9 cellular contexts compared by ENCODE assay signal in genomic region chr1:51341876-51342496, GRCh38. TPM values are rescaled to one million over a fixed set of nuclear protein-coding genes. Genes with fewer than 3 reads are reported as not detected.
DNase-seq lines count a peak whose midpoint lies in the region; ATAC-seq, FAIRE-seq and TF ChIP-seq lines count a peak whose summit lies in the region.
"Had no signal": no experiment of that assay in that cellular context is flagged by ENCODE, and none has a peak within 500 bp of the region (broad histone marks: within the 10 kb centered on the region; RNA-seq: fewer than 3 reads in every experiment).

No MANE protein-coding gene starts in this region.

- H3K36me3 ChIP-seq in K562 (ENCODE audit: control insufficient read depth, insufficient read depth, low read length): no peaks in the 10 kb centered on the region

- TF ChIP-seq POLR2A in K562 (conservative IDR thresholded peaks at IDR 0.05): no peak

- FAIRE-seq in K562 (lab: Jason Lieb, UNC): peak; percentile 90

- CTCF ChIA-PET in K562 (lab: Yijun Ruan, JAX; ENCODE audit: low intra/inter-chr PET ratio): interaction anchor here (0.6 kb wide), 2 partner anchors 193 to 424 kb away, joined by 3 to 4 read pairs; no protein-coding TSS in a partner anchor

- 45% methylated on average over 4 of the region's 4 CpGs for WGBS in K562 (ENCODE audit: insufficient coverage, low coverage, missing lambda C conversion rate)

- DNase-seq in GM13977 (ENCODE audit: low spot score) (peak; percentile 80), K562 (ENCODE audit: extremely low read depth in 1 of 4, low spot score in 3 of 4) (peak; percentile 48 to 68 (median 58)), NCI-H1105 treated with DMSO at 0.1 percent for 48 hours (lab: John Stamatoyannopoulos, UW) (no peak), NCI-H226 (no peak), NCI-H2081 treated with DMSO at 0.1 percent for 48 hours (lab: John Stamatoyannopoulos, UW) (no peak)
- DNase-seq: activated CD4-positive, CD25-positive, alpha-beta regulatory T cell had no signal

- POLR2A ChIA-PET in K562 (lab: Yijun Ruan, JAX): interaction anchor here (2.0 kb wide), 1 partner anchor 10 kb away, joined by 7 read pairs; no protein-coding TSS in a partner anchor

- peak overlapping the region in 1 of 2 experiments; percentile 12; a peak in 1 of 4 replicates for H3K9ac ChIP-seq in K562 (ENCODE audit: insufficient read depth in 1 of 2, low read depth in 2 of 2, low read length in 2 of 2)

- TF ChIP-seq RAD21 in K562 (CRISPR knock-in tag; conservative IDR thresholded peaks at IDR 0.05 in 1 of 2, IDR thresholded peaks at IDR 0.05 in 1 of 2): peak; percentile 46 to 80

- H3K27me3 ChIP-seq in K562 (ENCODE audit: control insufficient read depth in 2 of 2, insufficient read depth in 2 of 2, low read length in 2 of 2): peaks cover 0 to 8% of the 10 kb centered on the region in 2 experiments; a peak in 3 of 5 replicates

- H3K27ac ChIP-seq in K562 (ENCODE audit: extremely low read depth, low read depth, low read length): no peak overlapping the region

- H3K4me2 ChIP-seq in K562 (ENCODE audit: insufficient read depth, low read length): no peak overlapping the region

- ATAC-seq in GM21423 (IDR thresholded peaks at IDR 0.05; ENCODE audit: unreplicated experiment) (peak; percentile 39), HG03457 (IDR thresholded peaks at IDR 0.05; ENCODE audit: unreplicated experiment) (peak; percentile 54), K562 (peak; percentile 82), GM19324 (IDR thresholded peaks at IDR 0.05; ENCODE audit: low FRiP score, unreplicated experiment) (no peak)

- H2AFZ ChIP-seq in K562 (ENCODE audit: low read depth, low read length): no peak overlapping the region

- H4K20me1 ChIP-seq in K562 (replicated peaks; ENCODE audit: control insufficient read depth, insufficient read depth, low read length): no peaks in the 10 kb centered on the region

- no peaks in the 10 kb centered on the region for H3K79me2 ChIP-seq in K562 (ENCODE audit: control insufficient read depth, insufficient read depth, low read length)

- BruUV-seq in K562 (replicated peaks; lab: Mats Ljungman, UMichigan): no TSS peak

- H3K4me1 ChIP-seq in K562 (replicated peaks in 1 of 2; ENCODE audit: control insufficient read depth in 2 of 2, insufficient read depth in 2 of 2, low read length in 2 of 2): peaks cover 0 to 17% of the 10 kb centered on the region in 2 experiments; a peak in 2 of 5 replicates

- TF ChIP-seq EP300 in K562 (IDR thresholded peaks at IDR 0.05; ENCODE audit: low read length): no peak

- intact Hi-C loops in K562 (cut with micrococcal nuclease): loop anchor here (2.0 to 10.0 kb wide), 3 partner anchors 180 to 423 kb away; no protein-coding TSS in a partner anchor

- in situ Hi-C loops in GM13977 (cut with MboI; ENCODE audit: low pct_unique_long_range_greater_than_20kb, low sequenced_read_pairs, unreplicated experiment) (no loop called here), K562 (cut with MboI) (loop anchor here (10.0 kb wide), 1 partner anchor 193 kb away; no protein-coding TSS in a partner anchor)

- H3K9me3 ChIP-seq in K562 (replicated peaks; ENCODE audit: control insufficient read depth, insufficient read depth, low read depth, low read length): no peaks in the 10 kb centered on the region

- H3K4me3 ChIP-seq in K562: no peak overlapping the region

- H3K9me1 ChIP-seq in K562 (ENCODE audit: control insufficient read depth, insufficient read depth, low read length): no peaks in the 10 kb centered on the region

- TF ChIP-seq CTCF in GM13977 (IDR thresholded peaks at IDR 0.05; ENCODE audit: extremely low read depth, insufficient read depth, missing control alignments): peak; percentile 47
- TF ChIP-seq CTCF in K562 (IDR thresholded peaks at IDR 0.05 in 2 of 3, conservative IDR thresholded peaks at IDR 0.05 in 1 of 3; ENCODE audit: insufficient read depth in 2 of 3, low read depth in 1 of 3, low read length in 3 of 3): peak; percentile 72 to 76 (median 74)

TF ChIP-seq in K562, 482 proteins besides CTCF, POLR2A, EP300 and RAD21 (continues in another document):
- TF ChIP-seq KLF16 (IDR thresholded peaks at IDR 0.05): 0 out of 2 replicates have a peak, but pooled peaks have one; percentile 11
- peak; percentile 33; the same call in 1 of the 2 replicates for TF ChIP-seq MECOM (CRISPR knock-in tag; IDR thresholded peaks at IDR 0.05)
- no peak for TF ChIP-seq XRCC3 (IDR thresholded peaks at IDR 0.05)
- peak; percentile 53; the same call in 1 of the 2 replicates for TF ChIP-seq STAG1 (CRISPR knock-in tag; IDR thresholded peaks at IDR 0.05; ENCODE audit: borderline replicate concordance)
- peak; percentile 56; the same call in 1 of the 2 replicates for TF ChIP-seq SMC3 (conservative IDR thresholded peaks at IDR 0.05; ENCODE audit: insufficient read depth, low read depth, low read length)
- TF ChIP-seq NR2C1 (IDR thresholded peaks at IDR 0.05): no peak
- no peak for TF ChIP-seq NR2C1 (tag; IDR thresholded peaks at IDR 0.05)
- peak; percentile 37; the same call in 1 of the 2 replicates for TF ChIP-seq ZFX (CRISPR knock-in tag; IDR thresholded peaks at IDR 0.05)
- peak; percentile 26; the same call in 1 of the 2 replicates for TF ChIP-seq MYC (IDR thresholded peaks at IDR 0.05; ENCODE audit: low read depth, low read length)
- no peak for TF ChIP-seq MYC (CRISPR knock-in tag; IDR thresholded peaks at IDR 0.05; ENCODE audit: borderline replicate concordance, low read depth)
- peak; percentile 20; the same call in 1 of the 2 replicates for TF ChIP-seq RB1 (IDR thresholded peaks at IDR 0.05; ENCODE audit: low read depth)
- TF ChIP-seq MAZ (CRISPR knock-in tag; conservative IDR thresholded peaks at IDR 0.05 in 1 of 2, IDR thresholded peaks at IDR 0.05 in 1 of 2): peak in 1 of 2 experiments; percentile 36; a peak in 1 of 4 replicates
- TF ChIP-seq PKNOX1 (IDR thresholded peaks at IDR 0.05): peak; percentile 95
- peak; percentile 70 for TF ChIP-seq GATA2 (CRISPR knock-in tag; IDR thresholded peaks at IDR 0.05)
- peak; percentile 67 for TF ChIP-seq CTBP1 (IDR thresholded peaks at IDR 0.05; ENCODE audit: borderline replicate concordance)
- no peak for TF ChIP-seq POLR2AphosphoS2 (IDR thresholded peaks at IDR 0.05; ENCODE audit: low read length)
- TF ChIP-seq, protein P1, sequence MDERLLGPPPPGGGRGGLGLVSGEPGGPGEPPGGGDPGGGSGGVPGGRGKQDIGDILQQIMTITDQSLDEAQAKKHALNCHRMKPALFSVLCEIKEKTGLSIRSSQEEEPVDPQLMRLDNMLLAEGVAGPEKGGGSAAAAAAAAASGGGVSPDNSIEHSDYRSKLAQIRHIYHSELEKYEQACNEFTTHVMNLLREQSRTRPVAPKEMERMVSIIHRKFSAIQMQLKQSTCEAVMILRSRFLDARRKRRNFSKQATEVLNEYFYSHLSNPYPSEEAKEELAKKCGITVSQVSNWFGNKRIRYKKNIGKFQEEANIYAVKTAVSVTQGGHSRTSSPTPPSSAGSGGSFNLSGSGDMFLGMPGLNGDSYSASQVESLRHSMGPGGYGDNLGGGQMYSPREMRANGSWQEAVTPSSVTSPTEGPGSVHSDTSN (CRISPR knock-in tag; IDR thresholded peaks at IDR 0.05; ENCODE audit: low read depth): peak; percentile 58
- TF ChIP-seq, protein P1 (tag; conservative IDR thresholded peaks at IDR 0.05; ENCODE audit: low read depth): peak; percentile 77

RNA-seq across cellular contexts. Expression of gene TTC39A, which starts 11.6 kb away (rescaled TPM):
- total RNA-seq in K562 (2011; cell fraction: chromatin; rRNA removed; ENCODE audit: low replicate concordance): 1.6 and 1.9 TPM in 2 replicates
- total RNA-seq in K562 (2011; cell fraction: nucleolus; rRNA removed): 0.53 and 2.7 TPM in 2 replicates
- total RNA-seq in K562 (2011; cell fraction: nucleoplasm; rRNA removed): 0.51 and 2.1 TPM in 2 replicates
- total RNA-seq in K562 (2014; rRNA removed) (0.18 and 0.20 TPM in 2 replicates), K562 (2014; rRNA removed; fragmentation: Illumina TruSeq; extraction: Trizol) (0.40 and 0.48 TPM in 2 replicates), K562 (2015; rRNA removed; fragmentation: Illumina TruSeq; extraction: Trizol) (0.34 and 0.36 TPM in 2 replicates), K562 (2021) (0.53 and 0.92 TPM in 2 replicates)
- polyA plus RNA-seq in K562 (2011; rRNA removed) (0.74 and 0.82 TPM in 2 replicates), K562 (2014; fragmentation: Illumina TruSeq; extraction: Trizol) (0.27 and 0.32 TPM in 2 replicates), K562 (2014; fragmentation: Nextera tagmentation; extraction: Ambion mirVana) (under 1 TPM; 0.21 to 0.35 TPM), K562 (2014; rRNA removed) (0.19 and 0.23 TPM in 2 replicates)
- polyA plus RNA-seq in K562 (2011; cell fraction: cytosol; rRNA removed): 0.37 and 2.8 TPM in 2 replicates
- 0.51 and 0.75 TPM in 2 replicates for polyA plus RNA-seq in K562 (2011; cell fraction: nucleus; rRNA removed)
- polyA plus RNA-seq in K562 (2012): 0.47 and 0.89 TPM in 2 replicates
- 2.0 and 2.1 TPM in 2 replicates for polyA minus RNA-seq in K562 (2011; rRNA and poly(A)+ RNA removed)
- polyA minus RNA-seq in K562 (2011; cell fraction: cytosol; rRNA and poly(A)+ RNA removed): not detected in 2 replicates
- polyA minus RNA-seq in K562 (2011; cell fraction: nucleus; rRNA and poly(A)+ RNA removed): 0.13 and 0.89 TPM in 2 replicates

Comparison
In these comparisons a context has a peak if more than half of its experiments do, and no peak if none do; other contexts are left out.
1. DNase-seq: peak in GM13977 (single experiment) and K562 (4 of 4); none in NCI-H1105 treated with DMSO at 0.1 percent for 48 hours (single experiment), NCI-H226 (single experiment) and NCI-H2081 treated with DMSO at 0.1 percent for 48 hours (single experiment).